Comparison of ENCODE assay signal across 16 cellular contexts in the genomic region with DNA sequence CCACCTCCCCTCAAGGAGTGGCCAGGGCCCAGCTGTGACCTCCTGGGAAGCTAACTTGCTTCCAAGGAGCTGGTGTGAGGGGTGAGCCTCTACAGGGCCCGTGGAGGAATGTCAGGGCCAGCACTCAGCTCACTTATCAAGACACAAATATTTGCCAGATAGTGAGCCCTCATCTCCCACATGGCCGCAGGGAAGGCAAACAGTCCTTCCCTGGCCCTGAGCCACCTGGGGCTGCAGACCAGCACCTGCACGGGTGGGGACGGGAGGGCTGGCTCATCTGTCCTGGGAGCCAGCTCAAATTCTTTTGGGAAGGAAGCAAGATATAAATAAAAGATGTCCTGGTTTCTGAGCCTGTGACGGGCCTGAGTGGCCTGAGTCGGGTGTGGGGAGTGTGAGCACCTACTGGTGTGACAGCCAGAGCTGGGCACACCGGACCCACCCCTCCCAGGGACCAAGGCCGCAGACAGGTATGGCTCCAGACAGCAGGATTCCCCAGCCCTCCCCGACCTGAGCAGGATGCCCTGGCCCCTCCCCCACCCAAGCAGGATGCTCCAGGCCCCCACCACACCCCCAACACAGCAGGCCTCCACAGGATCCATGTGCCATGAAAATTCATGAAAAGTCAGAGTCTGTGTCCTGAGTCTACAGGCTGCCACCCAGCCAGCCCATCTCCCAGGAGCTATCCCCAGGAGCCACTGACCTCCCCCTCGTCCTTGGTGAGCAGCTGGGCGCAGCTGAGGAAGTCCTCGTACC.
DNase-seq lines count a peak whose midpoint lies in the region; ATAC-seq, FAIRE-seq and TF ChIP-seq lines count a peak whose summit lies in the region.
"Had no signal": no experiment of that assay in that cellular context is flagged by ENCODE, and none has a peak within 500 bp of the region (broad histone marks: within the 10 kb centered on the region; RNA-seq: fewer than 3 reads in every experiment).

No MANE protein-coding gene starts in this region.

- in situ Hi-C loops in HepG2 (cut with HindIII; ENCODE audit: extremely low pct_ligation_motif_present, low pct_unique_long_range_greater_than_20kb) = no loop called here

- TF ChIP-seq POLR2A in HepG2 (IDR thresholded peaks at IDR 0.05; ENCODE audit: insufficient read depth in 1 of 2, low read depth in 2 of 2, low read length in 2 of 2) = no peak
- TF ChIP-seq POLR2A in right lobe of liver (IDR thresholded peaks at IDR 0.05) = no peak

- TF ChIP-seq CTCF in HepG2 (CRISPR knock-in tag; IDR thresholded peaks at IDR 0.05) = 0 out of 2 replicates have a peak, but pooled peaks have one; percentile 2
- TF ChIP-seq CTCF in right lobe of liver (IDR thresholded peaks at IDR 0.05) = no peak
- TF ChIP-seq CTCF in nephron progenitor cell (IDR thresholded peaks at IDR 0.05) = no peak
- no peak for TF ChIP-seq CTCF in RWPE1 (conservative IDR thresholded peaks at IDR 0.05; ENCODE audit: low read depth)

- H3K4me3 Mint-ChIP-seq in nephron progenitor cell = no peak overlapping the region
- H3K4me3 Mint-ChIP-seq: activated T-helper 17 cell treated with anti-CD3 and anti-CD28 coated beads, Interleukin-2, amount 50 U/mL, for 72 hours had no signal

- no peak for DNase-seq in HepG2 (ENCODE audit: low spot score)
- DNase-seq in right lobe of liver = no peak
- peak; percentile 45 for DNase-seq in ecto neural progenitor cell (ENCODE audit: low spot score)
- peak; percentile 2 for DNase-seq in nephron progenitor cell
- DNase-seq in RWPE1 (ENCODE audit: low spot score) = no peak
- DNase-seq in NCI-H748 treated with DMSO at 0.1 percent for 48 hours (lab: John Stamatoyannopoulos, UW) = no peak
- DNase-seq: naive B cell; NCI-H2171; SHP77 treated with DMSO at 0.1 percent for 48 hours; stimulated activated CD4-positive, alpha-beta T cell treated with anti-CD3 and anti-CD28 coated beads, Interleukin-2, amount 100 ng/mL, for 48 hours had no signal

- H3K27me3 ChIP-seq in HepG2 (ENCODE audit: control insufficient read depth in 1 of 2, insufficient read depth in 2 of 2, low read length in 2 of 2) (peaks cover 3 to 13% of the 10 kb centered on the region in 2 experiments; a peak in 3 of 5 replicates), right lobe of liver (no peaks in the 10 kb centered on the region)
- H3K27me3 ChIP-seq: heart right ventricle, tibial nerve had no signal

- POLR2A ChIA-PET in HepG2 (lab: Yijun Ruan, JAX) = no interaction called here
- POLR2A ChIA-PET in RWPE1 (lab: Yijun Ruan, JAX; ENCODE audit: low non-redundant PET) = no interaction called here

- H3K79me2 ChIP-seq in HepG2 (ENCODE audit: insufficient read depth, low read length) = no peaks in the 10 kb centered on the region

- 5% methylated on average over 3 of the region's 12 CpGs for WGBS in HepG2 (ENCODE audit: low lambda C conversion rate)
- WGBS in right lobe of liver (ENCODE audit: insufficient coverage, low coverage, low lambda C conversion rate, missing lambda C conversion rate) = 59% methylated on average over 5 of the region's 12 CpGs

- H3K9me3 ChIP-seq in HepG2 (ENCODE audit: low read length) (no peaks in the 10 kb centered on the region), right lobe of liver (no peaks in the 10 kb centered on the region)
- H3K9me3 ChIP-seq: heart right ventricle, tibial nerve had no signal

- H3K4me2 ChIP-seq in HepG2 (ENCODE audit: low read depth, low read length) = 0 out of 2 replicates have a peak overlapping the region, but pooled peaks have one; percentile 26

- ATAC-seq in HepG2 (peak; percentile 37), right lobe of liver (no peak), GM19397 (IDR thresholded peaks at IDR 0.05; ENCODE audit: unreplicated experiment) (no peak), GM19455 (IDR thresholded peaks at IDR 0.05; ENCODE audit: unreplicated experiment) (no peak)
- ATAC-seq: activated T-helper 17 cell treated with anti-CD3 and anti-CD28 coated beads, Interleukin-2, amount 50 U/mL, for 72 hours; heart right ventricle; right cardiac atrium had no signal

- TF ChIP-seq EP300 in HepG2 (IDR thresholded peaks at IDR 0.05; ENCODE audit: low read depth in 2 of 2, low read length in 2 of 2) = no peak
- TF ChIP-seq EP300 in HepG2 (CRISPR knock-in tag; IDR thresholded peaks at IDR 0.05; ENCODE audit: borderline replicate concordance) = no peak

- intact Hi-C loops in HepG2 (cut with micrococcal nuclease; ENCODE audit: unreplicated experiment) = no loop called here
- intact Hi-C loops in right lobe of liver (cut with DNase I) = no loop called here

- no peaks in the 10 kb centered on the region for H3K9me3 Mint-ChIP-seq in nephron progenitor cell
- H3K9me3 Mint-ChIP-seq: activated T-helper 17 cell treated with anti-CD3 and anti-CD28 coated beads, Interleukin-2, amount 50 U/mL, for 72 hours; naive B cell had no signal

- peaks cover 38% of the 10 kb centered on the region for H3K4me1 ChIP-seq in HepG2 (ENCODE audit: insufficient read depth, low read length)
- H3K4me1 ChIP-seq in right lobe of liver = no peaks in the 10 kb centered on the region
- H3K4me1 ChIP-seq: tibial nerve had no signal

- FAIRE-seq in HepG2 (lab: Jason Lieb, UNC) = no peak

- H3K36me3 ChIP-seq in HepG2 (replicated peaks in 1 of 2; ENCODE audit: control insufficient read depth in 1 of 2, insufficient read depth in 2 of 2, low read length in 2 of 2) = no peaks in the 10 kb centered on the region
- no peaks in the 10 kb centered on the region for H3K36me3 ChIP-seq in right lobe of liver

- CTCF ChIA-PET in HepG2 (lab: Yijun Ruan, JAX; ENCODE audit: low intra/inter-chr PET ratio, low total read pairs) (no interaction called here), RWPE1 (lab: Yijun Ruan, JAX) (interaction anchor here (1.0 to 2.3 kb wide), 2 partner anchors 9 to 52 kb away, joined by 5 to 8 read pairs; no protein-coding TSS in a partner anchor)

- H3K36me3 Mint-ChIP-seq in nephron progenitor cell (ENCODE audit: low read depth) = no peaks in the 10 kb centered on the region
- H3K36me3 Mint-ChIP-seq: naive B cell had no signal

- no peaks in the 10 kb centered on the region for H3K27me3 Mint-ChIP-seq in nephron progenitor cell (ENCODE audit: low read depth, poor library complexity)

- peak overlapping the region in 1 of 3 experiments; percentile 29; a peak in 1 of 6 replicates for H3K4me3 ChIP-seq in HepG2 (replicated peaks in 1 of 3; ENCODE audit: insufficient read depth in 1 of 3, low read depth in 2 of 3, low read length in 3 of 3)
- no peak overlapping the region for H3K4me3 ChIP-seq in right lobe of liver
- H3K4me3 ChIP-seq: heart right ventricle, tibial nerve had no signal

- no TSS peak for BruUV-seq in HepG2 (replicated peaks; lab: Mats Ljungman, UMichigan)

- no peak for TF ChIP-seq RAD21 in HepG2 (CRISPR knock-in tag; IDR thresholded peaks at IDR 0.05)

- H3K27ac ChIP-seq in HepG2 (ENCODE audit: extremely low read length, insufficient read depth, low read length) = no peak overlapping the region
- no peak overlapping the region for H3K27ac ChIP-seq in right lobe of liver
- no peak overlapping the region for H3K27ac ChIP-seq in RWPE1
- H3K27ac ChIP-seq: heart right ventricle, tibial nerve had no signal

- peaks cover 24% of the 10 kb centered on the region for H3K4me1 Mint-ChIP-seq in nephron progenitor cell
- H3K4me1 Mint-ChIP-seq: activated T-helper 17 cell treated with anti-CD3 and anti-CD28 coated beads, Interleukin-2, amount 50 U/mL, for 72 hours had no signal

- H3K9ac ChIP-seq in HepG2 (ENCODE audit: insufficient read depth, low read depth, low read length) = no peak overlapping the region

- H2AFZ ChIP-seq in HepG2 (ENCODE audit: low read length) = no peak overlapping the region

- H3K27ac Mint-ChIP-seq in nephron progenitor cell = no peak overlapping the region
- H3K27ac Mint-ChIP-seq: activated T-helper 17 cell treated with anti-CD3 and anti-CD28 coated beads, Interleukin-2, amount 50 U/mL, for 72 hours; naive B cell had no signal

- H4K20me1 ChIP-seq in HepG2 (ENCODE audit: insufficient read depth, low read length) = no peaks in the 10 kb centered on the region

TF ChIP-seq in HepG2, 621 proteins besides CTCF, POLR2A, EP300 and RAD21:
- TF ChIP-seq RFX1 (IDR thresholded peaks at IDR 0.05) (no peak), SOX6 (IDR thresholded peaks at IDR 0.05) (no peak), SOX6 (CRISPR knock-in tag; IDR thresholded peaks at IDR 0.05) (0 out of 2 replicates have a peak, but pooled peaks have one; percentile 14)

Comparison
In these comparisons a context has a peak if more than half of its experiments do, and no peak if none do; other contexts are left out.
1. DNase-seq: peak in ecto neural progenitor cell (single experiment) and nephron progenitor cell (single experiment); none in HepG2 (single experiment), right lobe of liver (0 of 3), RWPE1 (single experiment) and NCI-H748 treated with DMSO at 0.1 percent for 48 hours (single experiment).